In the genomic region with DNA sequence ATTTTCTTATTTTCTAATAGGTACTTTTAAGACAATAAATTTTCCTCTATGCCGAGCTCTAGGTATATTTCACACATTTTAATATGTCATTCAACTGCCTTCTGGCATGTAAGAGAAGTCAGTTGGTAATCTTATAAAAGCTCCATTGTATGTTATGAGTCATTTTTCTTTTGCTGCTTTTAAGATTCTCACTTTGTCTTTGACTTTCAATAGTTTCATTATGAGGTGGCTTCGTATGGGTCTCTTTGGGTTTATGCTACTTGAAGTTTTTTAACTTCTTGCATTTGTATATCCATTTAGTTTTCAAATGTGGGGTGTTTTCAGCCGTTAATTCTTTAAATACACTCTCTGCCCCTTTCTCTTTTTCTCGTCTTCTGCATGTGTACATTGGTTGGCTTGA, we compare ENCODE assay signal across 11 cellular contexts.
DNase-seq lines count a peak whose midpoint lies in the region; ATAC-seq and TF ChIP-seq lines count a peak whose summit lies in the region.
"Had no signal": no experiment of that assay in that cellular context is flagged by ENCODE, and none has a peak within 500 bp of the region (broad histone marks: within the 10 kb centered on the region; RNA-seq: fewer than 3 reads in every experiment).

No MANE protein-coding gene starts in this region.

- intact Hi-C loops in mucosa of descending colon (cut with DNase I, micrococcal nuclease), result no loop called here

- no peak for DNase-seq in activated CD8-positive, alpha-beta memory T cell treated with anti-CD3 and anti-CD28 coated beads, Interleukin-2, amount 10 ng/mL, durations not matched to agents 7 days and 5 days
- no peak for DNase-seq in activated CD8-positive, alpha-beta memory T cell treated with anti-CD3 and anti-CD28 coated beads, Interleukin-2, amount 50 U/mL, for 4 hours
- DNase-seq in neural crest cell (ENCODE audit: low read depth, low spot score) (no peak), chondrocyte (ENCODE audit: low spot score) (no peak), mucosa of descending colon (no peak), Ammon's horn (ENCODE audit: low spot score) (no peak)
- DNase-seq: ACHN, left colon had no signal

- no peaks in the 10 kb centered on the region for H3K9me3 Mint-ChIP-seq in activated CD8-positive, alpha-beta memory T cell treated with anti-CD3 and anti-CD28 coated beads, Interleukin-2, amount 10 ng/mL, durations not matched to agents 7 days and 5 days (ENCODE audit: low read depth)
- H3K9me3 Mint-ChIP-seq in neural crest cell, result peaks cover 3% of the 10 kb centered on the region
- H3K9me3 Mint-ChIP-seq in chondrocyte (ENCODE audit: low read depth), result peaks cover 1% of the 10 kb centered on the region

- no peaks in the 10 kb centered on the region for H3K9me3 ChIP-seq in mucosa of descending colon

- H3K36me3 ChIP-seq in mucosa of descending colon (ENCODE audit: low read depth), result no peaks in the 10 kb centered on the region

- CTCF ChIA-PET in activated CD8-positive, alpha-beta memory T cell treated with anti-CD3 and anti-CD28 coated beads, Interleukin-2, amount 10 ng/mL, durations not matched to agents 7 days and 5 days (lab: Charles Lee), result no interaction called here

- no peak for TF ChIP-seq CTCF in neural crest cell (conservative IDR thresholded peaks at IDR 0.05)
- no peak for TF ChIP-seq CTCF in chondrocyte (IDR thresholded peaks at IDR 0.05)
- TF ChIP-seq CTCF in mucosa of descending colon (IDR thresholded peaks at IDR 0.05), result no peak

- no peak overlapping the region for H3K27ac Mint-ChIP-seq in activated CD8-positive, alpha-beta memory T cell treated with anti-CD3 and anti-CD28 coated beads, Interleukin-2, amount 10 ng/mL, durations not matched to agents 7 days and 5 days
- peak overlapping the region; percentile 9 for H3K27ac Mint-ChIP-seq in neural crest cell (ENCODE audit: unreplicated experiment)
- no peak overlapping the region for H3K27ac Mint-ChIP-seq in chondrocyte (ENCODE audit: unreplicated experiment)
- H3K27ac Mint-ChIP-seq: stimulated activated memory B cell treated with anti-CD40 and anti-IgM and Interleukin-4, amounts not matched to agents 10 μg/mL and 1 μg/mL and 100 μg/mL, for 72 hours had no signal

- peaks cover 18% of the 10 kb centered on the region for H3K27me3 Mint-ChIP-seq in activated CD8-positive, alpha-beta memory T cell treated with anti-CD3 and anti-CD28 coated beads, Interleukin-2, amount 10 ng/mL, durations not matched to agents 7 days and 5 days
- no peaks in the 10 kb centered on the region for H3K27me3 Mint-ChIP-seq in neural crest cell (ENCODE audit: low read depth)
- H3K27me3 Mint-ChIP-seq in chondrocyte (ENCODE audit: low read depth), result no peaks in the 10 kb centered on the region
- H3K27me3 Mint-ChIP-seq: stimulated activated memory B cell treated with anti-CD40 and anti-IgM and Interleukin-4, amounts not matched to agents 10 μg/mL and 1 μg/mL and 100 μg/mL, for 72 hours had no signal

- no peaks in the 10 kb centered on the region for H3K36me3 Mint-ChIP-seq in activated CD8-positive, alpha-beta memory T cell treated with anti-CD3 and anti-CD28 coated beads, Interleukin-2, amount 10 ng/mL, durations not matched to agents 7 days and 5 days
- H3K36me3 Mint-ChIP-seq in neural crest cell (ENCODE audit: low read depth), result peaks cover under 1% of the 10 kb centered on the region
- no peaks in the 10 kb centered on the region for H3K36me3 Mint-ChIP-seq in chondrocyte (ENCODE audit: low read depth)
- H3K36me3 Mint-ChIP-seq: stimulated activated memory B cell treated with anti-CD40 and anti-IgM and Interleukin-4, amounts not matched to agents 10 μg/mL and 1 μg/mL and 100 μg/mL, for 72 hours had no signal

- no peak overlapping the region for H3K4me3 ChIP-seq in mucosa of descending colon

- H3K4me3 Mint-ChIP-seq in activated CD8-positive, alpha-beta memory T cell treated with anti-CD3 and anti-CD28 coated beads, Interleukin-2, amount 10 ng/mL, durations not matched to agents 7 days and 5 days, result no peak overlapping the region
- no peak overlapping the region for H3K4me3 Mint-ChIP-seq in neural crest cell
- H3K4me3 Mint-ChIP-seq in chondrocyte (ENCODE audit: unreplicated experiment), result no peak overlapping the region
- H3K4me3 Mint-ChIP-seq: stimulated activated memory B cell treated with anti-CD40 and anti-IgM and Interleukin-4, amounts not matched to agents 10 μg/mL and 1 μg/mL and 100 μg/mL, for 72 hours had no signal

- H3K4me1 Mint-ChIP-seq in activated CD8-positive, alpha-beta memory T cell treated with anti-CD3 and anti-CD28 coated beads, Interleukin-2, amount 10 ng/mL, durations not matched to agents 7 days and 5 days, result peaks cover 22% of the 10 kb centered on the region
- peaks cover 24% of the 10 kb centered on the region for H3K4me1 Mint-ChIP-seq in neural crest cell
- H3K4me1 Mint-ChIP-seq in chondrocyte (ENCODE audit: low read depth), result peaks cover 11% of the 10 kb centered on the region
- H3K4me1 Mint-ChIP-seq: stimulated activated memory B cell treated with anti-CD40 and anti-IgM and Interleukin-4, amounts not matched to agents 10 μg/mL and 1 μg/mL and 100 μg/mL, for 72 hours had no signal

- no peaks in the 10 kb centered on the region for H3K4me1 ChIP-seq in mucosa of descending colon (ENCODE audit: low read depth)

- peak; percentile 60 for ATAC-seq in activated CD8-positive, alpha-beta memory T cell treated with anti-CD3 and anti-CD28 coated beads, Interleukin-2, amount 10 ng/mL, durations not matched to agents 7 days and 5 days
- ATAC-seq in GM21786 (IDR thresholded peaks at IDR 0.05; ENCODE audit: unreplicated experiment) (peak; percentile 89), HG03457 (IDR thresholded peaks at IDR 0.05; ENCODE audit: unreplicated experiment) (peak; percentile 90), mucosa of descending colon (no peak)
- ATAC-seq: left colon; stimulated activated memory B cell treated with anti-CD40 and anti-IgM and Interleukin-4, amounts not matched to agents 10 μg/mL and 1 μg/mL and 100 μg/mL, for 72 hours had no signal
